Comparison of ENCODE assay signal across 1 cellular context in the genomic region with DNA sequence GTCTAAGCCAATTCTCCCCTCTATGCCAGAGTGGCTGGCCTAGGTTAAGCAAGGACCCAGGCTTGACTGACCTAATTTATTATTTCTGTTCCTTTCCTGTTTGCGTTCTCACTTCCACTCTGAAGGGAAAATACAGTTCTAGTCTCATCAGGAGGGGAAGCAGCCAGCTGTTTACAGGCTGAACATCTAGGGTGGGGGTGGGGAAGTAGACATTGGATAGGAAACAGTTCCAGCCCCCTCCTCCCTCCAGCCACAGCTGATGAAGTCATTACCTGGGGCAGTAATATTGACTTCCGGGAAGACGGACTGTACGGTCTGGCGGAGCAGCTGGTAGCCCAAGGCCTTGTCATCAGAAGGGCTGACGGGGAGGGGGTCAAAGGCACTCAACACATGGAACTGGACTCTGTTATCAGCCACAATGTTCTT.
TF ChIP-seq lines count a peak whose summit lies in the region.

No MANE protein-coding gene starts in this region.

TF ChIP-seq in WTC11, 78 proteins besides CTCF, POLR2A, EP300 and RAD21 (continued from another document):
- TF ChIP-seq, protein P1, sequence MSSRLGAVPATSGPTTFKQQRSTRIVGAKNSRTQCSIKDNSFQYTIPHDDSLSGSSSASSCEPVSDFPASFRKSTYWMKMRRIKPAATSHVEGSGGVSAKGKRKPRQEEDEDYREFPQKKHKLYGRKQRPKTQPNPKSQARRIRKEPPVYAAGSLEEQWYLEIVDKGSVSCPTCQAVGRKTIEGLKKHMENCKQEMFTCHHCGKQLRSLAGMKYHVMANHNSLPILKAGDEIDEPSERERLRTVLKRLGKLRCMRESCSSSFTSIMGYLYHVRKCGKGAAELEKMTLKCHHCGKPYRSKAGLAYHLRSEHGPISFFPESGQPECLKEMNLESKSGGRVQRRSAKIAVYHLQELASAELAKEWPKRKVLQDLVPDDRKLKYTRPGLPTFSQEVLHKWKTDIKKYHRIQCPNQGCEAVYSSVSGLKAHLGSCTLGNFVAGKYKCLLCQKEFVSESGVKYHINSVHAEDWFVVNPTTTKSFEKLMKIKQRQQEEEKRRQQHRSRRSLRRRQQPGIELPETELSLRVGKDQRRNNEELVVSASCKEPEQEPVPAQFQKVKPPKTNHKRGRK (CRISPR knock-in tag; IDR thresholded peaks at IDR 0.05; ENCODE audit: borderline replicate concordance) = no peak
- TF ChIP-seq TCF7 (CRISPR knock-in tag; IDR thresholded peaks at IDR 0.05; ENCODE audit: low read depth) = no peak
- TF ChIP-seq CREM (CRISPR knock-in tag; IDR thresholded peaks at IDR 0.05) = no peak
- TF ChIP-seq ZNF263 (CRISPR knock-in tag; IDR thresholded peaks at IDR 0.05; ENCODE audit: low read depth) = no peak
